ENCODE assay signal across 34 cellular contexts in the genomic region with DNA sequence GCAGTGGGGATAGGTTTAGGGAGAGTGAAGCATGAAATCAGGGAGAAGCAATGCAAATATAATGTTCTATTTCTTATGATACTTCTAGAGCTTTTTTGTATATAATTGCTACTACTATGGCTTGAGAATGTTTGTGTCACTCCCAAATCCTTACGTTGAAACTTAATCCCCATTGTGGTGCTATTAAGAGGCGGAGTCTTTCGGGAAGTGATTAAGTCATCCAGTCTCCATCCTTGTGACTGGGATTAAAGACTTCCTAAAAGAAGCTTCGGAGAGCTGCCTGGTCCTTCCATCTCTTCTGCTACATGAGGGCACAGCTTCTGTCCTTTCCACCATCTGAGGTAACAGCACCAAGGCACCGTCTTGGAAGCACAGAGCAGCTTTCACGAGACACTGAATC.
"Had no signal": no experiment of that assay in that cellular context is flagged by ENCODE, and none has a peak within 500 bp of the region (broad histone marks: within the 10 kb centered on the region; RNA-seq: fewer than 3 reads in every experiment).

No MANE protein-coding gene starts in this region.

- H3K36me3 Mint-ChIP-seq: activated CD4-positive, alpha-beta memory T cell treated with anti-CD3 and anti-CD28 coated beads for 36 hours; activated naive CD4-positive, alpha-beta T cell treated with anti-CD3 and anti-CD28 coated beads, Interleukin-2, amount 50 U/mL, for 72 hours had no signal

- H3K4me3 Mint-ChIP-seq: activated CD4-positive, alpha-beta memory T cell treated with anti-CD3 and anti-CD28 coated beads for 36 hours; activated naive CD4-positive, alpha-beta T cell treated with anti-CD3 and anti-CD28 coated beads for 36 hours; activated T-cell treated with anti-CD3 and anti-CD28 coated beads, Interleukin-2, amount 50 U/mL, for 4 hours; activated T-helper 1 cell treated with anti-CD3 and anti-CD28 coated beads, Interleukin-12 subunit alpha, Interleukin-12 subunit beta, Interleukin-2, Interleukin-4 antibody, amounts not matched to agents 30 ng/mL and 10 ng/mL and 1 ng/mL, durations not matched to agents 14 hours and 24 hours and 36 hours; T-helper 1 cell treated with Interleukin-12 subunit alpha and Interleukin-12 subunit beta and Interleukin-4 antibody, amounts not matched to agents 30 μg/mL and 1 μg/mL, for 36 hours; T-helper 2 cell treated with Interferon-gamma antibody and Interleukin-4, amounts not matched to agents 5 μg/mL and 100 μg/mL, for 36 hours had no signal

- H3K27me3 ChIP-seq: adrenal gland, body of pancreas, Peyer's patch, SJSA1 had no signal

- DNase-seq: activated CD4-positive, alpha-beta memory T cell treated with anti-CD3 and anti-CD28 coated beads for 36 hours; activated CD4-positive, alpha-beta T cell treated with anti-CD3 and anti-CD28 coated beads for 4 hours; activated CD4-positive, alpha-beta T cell treated with anti-CD3 and anti-CD28 coated beads, Interleukin-2, amount 50 U/mL, for 1 hour; activated CD4-positive, CD25-positive, alpha-beta regulatory T cell treated with anti-CD3 and anti-CD28 coated beads, Interleukin-2, amount 50 U/mL, for 72 hours; activated CD8-positive, alpha-beta memory T cell treated with anti-CD3 and anti-CD28 coated beads, Interleukin-2, amount 50 U/mL, for 4 hours; activated gamma-delta T cell treated with Interleukin-2 at 50 U/mL for 16 hours; activated naive CD4-positive, alpha-beta T cell treated with anti-CD3 and anti-CD28 coated beads for 36 hours; activated T-cell treated with anti-CD3 and anti-CD28 coated beads for 4 hours; activated T-cell treated with anti-CD3 and anti-CD28 coated beads, Interleukin-2, amount 50 U/mL, for 4 hours; adrenal gland; body of pancreas; KG1; MM.1S; NCI-H1092 treated with DMSO at 0.1 percent for 48 hours; NCI-H1417; NCI-H146; NCI-H187; NCI-H2029 treated with DMSO at 0.1 percent for 48 hours; NCI-H2107; NCI-H226; NCI-H446 treated with DMSO at 0.1 percent for 48 hours; NCI-H526 treated with DMSO at 0.1 percent for 48 hours; NK-92 treated with Interleukin-12 subunit alpha and Interleukin-12 subunit beta, amount 100 ng/mL, for 24 hours; PC-3; Peyer's patch; RPMI8226; SHP77 treated with DMSO at 0.1 percent for 48 hours; SK-N-SH had no signal

- H3K36me3 ChIP-seq: adrenal gland, breast epithelium, Peyer's patch, SJSA1 had no signal

- H3K9me3 ChIP-seq: adrenal gland, body of pancreas, breast epithelium, Peyer's patch, SJSA1, SK-N-SH had no signal

- H3K27ac Mint-ChIP-seq: activated CD4-positive, alpha-beta memory T cell treated with anti-CD3 and anti-CD28 coated beads for 36 hours; activated naive CD4-positive, alpha-beta T cell treated with anti-CD3 and anti-CD28 coated beads for 36 hours; activated naive CD4-positive, alpha-beta T cell treated with anti-CD3 and anti-CD28 coated beads, Interleukin-2, amount 50 U/mL, for 72 hours; activated T-helper 1 cell treated with anti-CD3 and anti-CD28 coated beads, Interleukin-12 subunit alpha, Interleukin-12 subunit beta, Interleukin-2, Interleukin-4 antibody, amounts not matched to agents 30 ng/mL and 10 ng/mL and 1 ng/mL, durations not matched to agents 14 hours and 24 hours and 36 hours; T-helper 1 cell treated with Interleukin-12 subunit alpha and Interleukin-12 subunit beta and Interleukin-4 antibody, amounts not matched to agents 30 μg/mL and 1 μg/mL, for 36 hours; T-helper 2 cell treated with Interferon-gamma antibody and Interleukin-4, amounts not matched to agents 5 μg/mL and 100 μg/mL, for 36 hours had no signal

- H3K4me1 ChIP-seq: adrenal gland, body of pancreas, breast epithelium, Peyer's patch had no signal

- H3K9me3 Mint-ChIP-seq: activated CD4-positive, alpha-beta memory T cell treated with anti-CD3 and anti-CD28 coated beads for 36 hours; activated naive CD4-positive, alpha-beta T cell treated with anti-CD3 and anti-CD28 coated beads for 36 hours; activated naive CD4-positive, alpha-beta T cell treated with anti-CD3 and anti-CD28 coated beads, Interleukin-2, amount 50 U/mL, for 72 hours; activated T-cell treated with anti-CD3 and anti-CD28 coated beads, Interleukin-2, amount 50 U/mL, for 4 hours; activated T-helper 1 cell treated with anti-CD3 and anti-CD28 coated beads, Interleukin-12 subunit alpha, Interleukin-12 subunit beta, Interleukin-2, Interleukin-4 antibody, amounts not matched to agents 30 ng/mL and 10 ng/mL and 1 ng/mL, durations not matched to agents 14 hours and 24 hours and 36 hours; T-helper 1 cell treated with Interleukin-12 subunit alpha and Interleukin-12 subunit beta and Interleukin-4 antibody, amounts not matched to agents 30 μg/mL and 1 μg/mL, for 36 hours; T-helper 2 cell treated with Interferon-gamma antibody and Interleukin-4, amounts not matched to agents 5 μg/mL and 100 μg/mL, for 36 hours had no signal

- ATAC-seq: activated naive CD4-positive, alpha-beta T cell treated with anti-CD3 and anti-CD28 coated beads, Interleukin-2, amount 50 U/mL, for 72 hours; activated T-cell treated with anti-CD3 and anti-CD28 coated beads, Interleukin-2, amount 50 U/mL, for 4 hours; body of pancreas; PC-3 had no signal

- H3K27ac ChIP-seq: adrenal gland, body of pancreas, breast epithelium, Peyer's patch, SJSA1 had no signal

- H3K4me3 ChIP-seq: adrenal gland, body of pancreas, breast epithelium, Peyer's patch, SJSA1 had no signal
